ENCODE assay signal across 8 cellular contexts in the genomic region with DNA sequence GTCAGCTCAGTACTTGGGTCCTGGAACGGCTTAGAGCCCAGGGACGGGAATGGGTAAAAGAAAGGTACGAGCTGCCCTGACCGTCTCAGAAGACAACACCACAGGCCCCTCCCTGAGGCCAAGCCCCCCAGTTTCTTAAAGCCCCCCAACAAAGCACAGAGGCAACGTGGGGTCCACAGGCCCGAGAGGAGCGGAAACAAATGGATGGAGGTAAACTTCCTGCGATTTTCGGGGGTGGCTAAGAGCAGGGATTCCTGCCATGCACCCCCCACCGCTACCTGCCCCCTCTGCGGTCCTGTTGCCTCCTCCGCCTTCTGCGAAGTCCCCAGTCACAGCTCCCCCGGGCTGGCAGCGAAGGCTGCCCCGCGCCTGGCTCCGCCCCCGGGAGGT.
DNase-seq lines count a peak whose midpoint lies in the region; ATAC-seq and TF ChIP-seq lines count a peak whose summit lies in the region.

No MANE protein-coding gene starts in this region.

- H3K27me3 Mint-ChIP-seq in nephron (ENCODE audit: low read depth): no peaks in the 10 kb centered on the region

- H3K4me3 ChIP-seq in SK-N-MC: peak overlapping the region; percentile 89
- peak overlapping the region; percentile 48 for H3K4me3 ChIP-seq in epithelial cell of esophagus (ENCODE audit: low read length)

- DNase-seq in SK-N-MC (ENCODE audit: low read depth, low spot score) (no peak), epithelial cell of esophagus (ENCODE audit: low read depth) (no peak), AML-193 (lab: John Stamatoyannopoulos, UW) (no peak), NCI-H2107 (lab: John Stamatoyannopoulos, UW) (no peak)

- H3K36me3 ChIP-seq in SK-N-MC (ENCODE audit: insufficient read depth, low read length): no peaks in the 10 kb centered on the region

- H3K9me3 ChIP-seq in SK-N-MC (ENCODE audit: low read depth, low read length): no peaks in the 10 kb centered on the region

- H3K36me3 Mint-ChIP-seq in nephron (ENCODE audit: low read depth): peaks cover 4% of the 10 kb centered on the region

- H3K4me1 Mint-ChIP-seq in nephron: peaks cover 26% of the 10 kb centered on the region

- no peaks in the 10 kb centered on the region for H3K9me3 Mint-ChIP-seq in nephron

- H3K4me3 Mint-ChIP-seq in nephron: peak overlapping the region; percentile 86 to 90 (median 89)

- H3K27ac ChIP-seq in SK-N-MC: no peak overlapping the region

- peak overlapping the region; percentile 72 for H3K9ac ChIP-seq in SK-N-MC (ENCODE audit: insufficient read length)

- H3K27ac Mint-ChIP-seq in nephron: peak overlapping the region; percentile 23 to 75 (median 64)

- ATAC-seq in GM19023 (IDR thresholded peaks at IDR 0.05; ENCODE audit: unreplicated experiment) (peak; percentile 19), HG02884 (IDR thresholded peaks at IDR 0.05; ENCODE audit: unreplicated experiment) (no peak), HG03565 (IDR thresholded peaks at IDR 0.05; ENCODE audit: unreplicated experiment) (no peak)

- TF ChIP-seq CTCF in epithelial cell of esophagus (IDR thresholded peaks at IDR 0.05; ENCODE audit: insufficient read depth, low read depth, low read length, missing control alignments) (no peak), nephron (IDR thresholded peaks at IDR 0.05; ENCODE audit: unreplicated experiment in 3 of 3) (no peak)
